In the genomic region with DNA sequence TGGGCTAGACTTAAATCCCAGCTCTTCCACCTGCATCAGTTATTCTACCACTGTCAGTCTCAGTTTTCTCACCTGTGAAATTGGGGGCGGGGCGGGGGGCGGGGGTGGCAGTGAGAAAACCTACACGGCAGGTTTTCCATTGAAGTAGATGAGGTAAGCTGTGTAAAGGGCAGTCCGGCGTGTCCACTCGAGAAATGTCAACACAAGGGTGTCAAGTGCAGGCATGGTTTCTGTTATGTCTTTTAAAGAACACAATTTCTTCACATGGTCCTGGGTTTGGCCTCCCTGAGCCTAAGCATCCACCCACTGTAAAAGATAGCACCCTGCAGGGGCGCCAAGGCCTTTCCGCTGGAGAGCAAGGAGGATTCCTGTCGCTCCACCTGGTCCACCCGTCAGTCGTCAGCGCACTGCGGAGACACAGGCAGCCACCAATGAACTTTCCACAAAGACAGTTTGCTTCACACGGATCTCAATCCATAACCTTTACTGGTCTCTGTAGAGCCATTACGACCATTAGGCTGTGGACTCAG, we compare ENCODE assay signal across 26 cellular contexts.
"Had no signal": no experiment of that assay in that cellular context is flagged by ENCODE, and none has a peak within 500 bp of the region (broad histone marks: within the 10 kb centered on the region; RNA-seq: fewer than 3 reads in every experiment).

No MANE protein-coding gene starts in this region.

- H3K27me3 ChIP-seq: neural progenitor cell, uterus had no signal

- H2AFZ ChIP-seq: neural progenitor cell had no signal

- H3K36me3 ChIP-seq: esophagus squamous epithelium, gastrocnemius medialis, neural progenitor cell, sigmoid colon, stomach, suprapubic skin, transverse colon, uterus had no signal

- FAIRE-seq: astrocyte, colon, kidney had no signal

- H3K27ac ChIP-seq: esophagus squamous epithelium, gastrocnemius medialis, neural progenitor cell, sigmoid colon, stomach, suprapubic skin, transverse colon, uterus, VCaP had no signal

- H3K4me1 ChIP-seq: esophagus squamous epithelium, gastrocnemius medialis, neural progenitor cell, sigmoid colon, stomach, suprapubic skin, transverse colon, uterus had no signal

- H3K4me2 ChIP-seq: neural progenitor cell, smooth muscle cell had no signal

- H3K4me3 ChIP-seq: esophagus squamous epithelium, gastrocnemius medialis, neural progenitor cell, sigmoid colon, smooth muscle cell, stomach, suprapubic skin, transverse colon, uterus had no signal

- H3K9ac ChIP-seq: neural progenitor cell had no signal

- H3K9me3 ChIP-seq: esophagus squamous epithelium, gastrocnemius medialis, sigmoid colon, stomach, suprapubic skin, transverse colon, uterus had no signal

- DNase-seq: activated CD4-positive, alpha-beta T cell treated with anti-CD3 and anti-CD28 coated beads for 1 hour; activated CD4-positive, alpha-beta T cell treated with anti-CD3 and anti-CD28 coated beads, Interleukin-2, amount 50 U/mL, for 1 hour; activated naive CD4-positive, alpha-beta T cell; activated naive CD8-positive, alpha-beta T cell treated with anti-CD3 and anti-CD28 coated beads for 36 hours; activated T-cell treated with anti-CD3 and anti-CD28 coated beads, Interleukin-2, amount 50 U/mL, for 24 hours; effector memory CD8-positive, alpha-beta T cell; esophagus squamous epithelium; gastrocnemius medialis; hypothalamus; kidney; naive thymus-derived CD8-positive, alpha-beta T cell; posterior cingulate gyrus; sigmoid colon; stimulated activated CD4-positive, alpha-beta T cell treated with anti-CD3 and anti-CD28 coated beads, Interleukin-15, amount 100 ng/mL, for 24 hours; stomach; transverse colon; uterus had no signal

- ATAC-seq: activated T-helper 17 cell treated with anti-CD3 and anti-CD28 coated beads, Interleukin-2, amount 50 U/mL, for 72 hours; effector memory CD8-positive, alpha-beta T cell; gastrocnemius medialis; left lobe of liver; naive thymus-derived CD8-positive, alpha-beta T cell; stimulated activated memory B cell treated with anti-CD40 and anti-IgM and Interleukin-4, amounts not matched to agents 10 μg/mL and 1 μg/mL and 100 μg/mL, for 72 hours had no signal
